ENCODE assay signal across 2 cellular contexts in the genomic region with DNA sequence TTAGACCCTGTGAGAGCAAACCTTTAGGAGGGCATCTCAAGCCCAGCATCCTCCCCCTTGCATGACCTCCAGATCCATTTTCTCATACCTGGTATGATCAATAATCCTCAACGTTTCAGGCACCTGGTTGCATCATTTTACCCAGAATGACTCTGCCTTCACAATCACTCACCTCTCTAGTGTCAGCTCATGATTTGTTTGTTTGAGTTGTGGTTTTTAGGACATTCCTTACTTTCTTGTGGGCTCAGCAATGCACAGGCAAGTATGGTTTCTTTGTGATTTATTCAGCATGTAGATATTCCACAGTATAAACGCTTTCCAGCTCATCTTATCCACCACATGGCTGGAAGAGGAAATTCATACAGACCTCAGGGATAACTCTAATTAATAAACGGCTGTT.
TF ChIP-seq lines count a peak whose summit lies in the region.

No MANE protein-coding gene starts in this region.

TF ChIP-seq in K562, 482 proteins besides CTCF, POLR2A, EP300 and RAD21 (continued from another document):
- TF ChIP-seq, protein P1, sequence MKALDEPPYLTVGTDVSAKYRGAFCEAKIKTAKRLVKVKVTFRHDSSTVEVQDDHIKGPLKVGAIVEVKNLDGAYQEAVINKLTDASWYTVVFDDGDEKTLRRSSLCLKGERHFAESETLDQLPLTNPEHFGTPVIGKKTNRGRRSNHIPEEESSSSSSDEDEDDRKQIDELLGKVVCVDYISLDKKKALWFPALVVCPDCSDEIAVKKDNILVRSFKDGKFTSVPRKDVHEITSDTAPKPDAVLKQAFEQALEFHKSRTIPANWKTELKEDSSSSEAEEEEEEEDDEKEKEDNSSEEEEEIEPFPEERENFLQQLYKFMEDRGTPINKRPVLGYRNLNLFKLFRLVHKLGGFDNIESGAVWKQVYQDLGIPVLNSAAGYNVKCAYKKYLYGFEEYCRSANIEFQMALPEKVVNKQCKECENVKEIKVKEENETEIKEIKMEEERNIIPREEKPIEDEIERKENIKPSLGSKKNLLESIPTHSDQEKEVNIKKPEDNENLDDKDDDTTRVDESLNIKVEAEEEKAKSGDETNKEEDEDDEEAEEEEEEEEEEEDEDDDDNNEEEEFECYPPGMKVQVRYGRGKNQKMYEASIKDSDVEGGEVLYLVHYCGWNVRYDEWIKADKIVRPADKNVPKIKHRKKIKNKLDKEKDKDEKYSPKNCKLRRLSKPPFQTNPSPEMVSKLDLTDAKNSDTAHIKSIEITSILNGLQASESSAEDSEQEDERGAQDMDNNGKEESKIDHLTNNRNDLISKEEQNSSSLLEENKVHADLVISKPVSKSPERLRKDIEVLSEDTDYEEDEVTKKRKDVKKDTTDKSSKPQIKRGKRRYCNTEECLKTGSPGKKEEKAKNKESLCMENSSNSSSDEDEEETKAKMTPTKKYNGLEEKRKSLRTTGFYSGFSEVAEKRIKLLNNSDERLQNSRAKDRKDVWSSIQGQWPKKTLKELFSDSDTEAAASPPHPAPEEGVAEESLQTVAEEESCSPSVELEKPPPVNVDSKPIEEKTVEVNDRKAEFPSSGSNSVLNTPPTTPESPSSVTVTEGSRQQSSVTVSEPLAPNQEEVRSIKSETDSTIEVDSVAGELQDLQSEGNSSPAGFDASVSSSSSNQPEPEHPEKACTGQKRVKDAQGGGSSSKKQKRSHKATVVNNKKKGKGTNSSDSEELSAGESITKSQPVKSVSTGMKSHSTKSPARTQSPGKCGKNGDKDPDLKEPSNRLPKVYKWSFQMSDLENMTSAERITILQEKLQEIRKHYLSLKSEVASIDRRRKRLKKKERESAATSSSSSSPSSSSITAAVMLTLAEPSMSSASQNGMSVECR (CRISPR knock-in tag; IDR thresholded peaks at IDR 0.05), result no peak
- peak; percentile 22 for TF ChIP-seq MEIS2 (IDR thresholded peaks at IDR 0.05; ENCODE audit: partially characterized antibody)
- TF ChIP-seq CEBPG (CRISPR knock-in tag; IDR thresholded peaks at IDR 0.05), result no peak
- TF ChIP-seq CEBPG (tag; conservative IDR thresholded peaks at IDR 0.05 in 1 of 2, IDR thresholded peaks at IDR 0.05 in 1 of 2), result peak; percentile 14 to 47; a peak in 1 of 4 replicates
- no peak for TF ChIP-seq ZNF184 (CRISPR knock-in tag; IDR thresholded peaks at IDR 0.05)
- TF ChIP-seq RBM22 (IDR thresholded peaks at IDR 0.05; ENCODE audit: low read depth, low read length, poor library complexity, severe bottlenecking), result no peak
- TF ChIP-seq SMAD4 (CRISPR knock-in tag; conservative IDR thresholded peaks at IDR 0.05), result no peak
TF ChIP-seq in K562: peak in this region for 3.

TF ChIP-seq in HepG2, 621 proteins besides CTCF, POLR2A, EP300 and RAD21 (continued from another document):
- TF ChIP-seq, protein P2, sequence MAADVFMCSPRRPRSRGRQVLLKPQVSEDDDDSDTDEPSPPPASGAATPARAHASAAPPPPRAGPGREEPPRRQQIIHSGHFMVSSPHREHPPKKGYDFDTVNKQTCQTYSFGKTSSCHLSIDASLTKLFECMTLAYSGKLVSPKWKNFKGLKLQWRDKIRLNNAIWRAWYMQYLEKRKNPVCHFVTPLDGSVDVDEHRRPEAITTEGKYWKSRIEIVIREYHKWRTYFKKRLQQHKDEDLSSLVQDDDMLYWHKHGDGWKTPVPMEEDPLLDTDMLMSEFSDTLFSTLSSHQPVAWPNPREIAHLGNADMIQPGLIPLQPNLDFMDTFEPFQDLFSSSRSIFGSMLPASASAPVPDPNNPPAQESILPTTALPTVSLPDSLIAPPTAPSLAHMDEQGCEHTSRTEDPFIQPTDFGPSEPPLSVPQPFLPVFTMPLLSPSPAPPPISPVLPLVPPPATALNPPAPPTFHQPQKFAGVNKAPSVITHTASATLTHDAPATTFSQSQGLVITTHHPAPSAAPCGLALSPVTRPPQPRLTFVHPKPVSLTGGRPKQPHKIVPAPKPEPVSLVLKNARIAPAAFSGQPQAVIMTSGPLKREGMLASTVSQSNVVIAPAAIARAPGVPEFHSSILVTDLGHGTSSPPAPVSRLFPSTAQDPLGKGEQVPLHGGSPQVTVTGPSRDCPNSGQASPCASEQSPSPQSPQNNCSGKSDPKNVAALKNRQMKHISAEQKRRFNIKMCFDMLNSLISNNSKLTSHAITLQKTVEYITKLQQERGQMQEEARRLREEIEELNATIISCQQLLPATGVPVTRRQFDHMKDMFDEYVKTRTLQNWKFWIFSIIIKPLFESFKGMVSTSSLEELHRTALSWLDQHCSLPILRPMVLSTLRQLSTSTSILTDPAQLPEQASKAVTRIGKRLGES (CRISPR knock-in tag; IDR thresholded peaks at IDR 0.05; ENCODE audit: borderline replicate concordance), result no peak
- no peak for TF ChIP-seq MBD4 (IDR thresholded peaks at IDR 0.05; ENCODE audit: borderline replicate concordance, low read length)
- TF ChIP-seq CEBPB (IDR thresholded peaks at IDR 0.05; ENCODE audit: borderline replicate concordance, low read depth, low read length), result peak; percentile 25; the same call in 1 of the 2 replicates
- peak in 1 of 2 experiments; percentile 71; a peak in 2 of 4 replicates for TF ChIP-seq ATF4 (CRISPR knock-in tag; IDR thresholded peaks at IDR 0.05)
- TF ChIP-seq PAXIP1 (CRISPR knock-in tag; conservative IDR thresholded peaks at IDR 0.05), result no peak
- TF ChIP-seq SALL2 (CRISPR knock-in tag; IDR thresholded peaks at IDR 0.05), result no peak
